In genomic region chrX:43958529-43958928, GRCh38 we compare ENCODE assay signal across 7 cellular contexts. TPM values are rescaled to one million over a fixed set of nuclear protein-coding genes. Genes with fewer than 3 reads are reported as not detected.
A peak's percentile ranks its signal among the peaks of the same experiment; 100 is the strongest.
DNase-seq lines count a peak whose midpoint lies in the region; ATAC-seq lines count a peak whose summit lies in the region.

No MANE protein-coding gene starts in this region.

- no peaks in the 10 kb centered on the region for H3K79me1 ChIP-seq in mesenchymal stem cell (replicated peaks; ENCODE audit: low read length, poor library complexity, severe bottlenecking)

- no peak overlapping the region for H2AK5ac ChIP-seq in mesenchymal stem cell (ENCODE audit: low read length, severe bottlenecking)

- ATAC-seq in GM21717 (IDR thresholded peaks at IDR 0.05; ENCODE audit: unreplicated experiment) (peak; percentile 76), GM19023 (IDR thresholded peaks at IDR 0.05; ENCODE audit: unreplicated experiment) (no peak)

- DNase-seq in EH (ENCODE audit: low read depth): peak; percentile 78
- peak; percentile 74 for DNase-seq in NCI-H1092 (lab: John Stamatoyannopoulos, UW)
- DNase-seq in SJSA1 (ENCODE audit: low read depth in 1 of 2, low spot score in 2 of 2): peak; percentile 47
- DNase-seq in effector CD8-positive, alpha-beta T cell (lab: John Stamatoyannopoulos, UW): peak; percentile 1
- DNase-seq in mesenchymal stem cell: peak; percentile 80

- no peak overlapping the region for H3K14ac ChIP-seq in mesenchymal stem cell (ENCODE audit: low read length in 2 of 2)

- H2BK15ac ChIP-seq in mesenchymal stem cell (ENCODE audit: low read depth, poor library complexity, severe bottlenecking): no peak overlapping the region

- no peak overlapping the region for H2BK120ac ChIP-seq in mesenchymal stem cell (ENCODE audit: low read depth, low read length)

- H4K91ac ChIP-seq in mesenchymal stem cell (ENCODE audit: low read length): no peak overlapping the region

- H3K4me2 ChIP-seq in mesenchymal stem cell (ENCODE audit: low read length, poor library complexity, severe bottlenecking): no peak overlapping the region

- H3K36me3 ChIP-seq in SJSA1: no peaks in the 10 kb centered on the region
- H3K36me3 ChIP-seq in mesenchymal stem cell (ENCODE audit: control insufficient read depth in 1 of 2, insufficient read depth in 2 of 2, low read depth in 1 of 2, low read length in 2 of 2): no peaks in the 10 kb centered on the region

- H3K4me1 ChIP-seq in SJSA1 (replicated peaks) (no peaks in the 10 kb centered on the region), mesenchymal stem cell (ENCODE audit: control insufficient read depth, insufficient read depth, low read depth, low read length) (no peaks in the 10 kb centered on the region)

- H2BK12ac ChIP-seq in mesenchymal stem cell (ENCODE audit: low read length in 2 of 2): no peak overlapping the region

- WGBS in mesenchymal stem cell: 6% methylated on average over 6 of the region's 6 CpGs

- H3K9me3 ChIP-seq in SJSA1 (replicated peaks) (no peaks in the 10 kb centered on the region), mesenchymal stem cell (ENCODE audit: control insufficient read depth, low read length) (peaks cover 12% of the 10 kb centered on the region)

- H3K27me3 ChIP-seq in SJSA1 (replicated peaks): no peaks in the 10 kb centered on the region
- H3K27me3 ChIP-seq in mesenchymal stem cell (ENCODE audit: control insufficient read depth in 1 of 2, insufficient read depth in 1 of 2, low read length in 2 of 2): peaks cover 0 to 37% of the 10 kb centered on the region in 2 experiments

- no peak overlapping the region for H3K4ac ChIP-seq in mesenchymal stem cell (ENCODE audit: low read depth in 1 of 2, low read length in 2 of 2)

- H4K8ac ChIP-seq in mesenchymal stem cell (ENCODE audit: low read length): no peak overlapping the region

- no peak overlapping the region for H3K18ac ChIP-seq in mesenchymal stem cell (ENCODE audit: low read depth in 1 of 2, low read length in 2 of 2)

- H3K27ac ChIP-seq in SJSA1 (no peak overlapping the region), mesenchymal stem cell (ENCODE audit: low read length, poor library complexity, severe bottlenecking) (no peak overlapping the region)

- no peak overlapping the region for H2AFZ ChIP-seq in mesenchymal stem cell (ENCODE audit: low read depth, low read length)

- H3K4me3 ChIP-seq in SJSA1 (no peak overlapping the region), mesenchymal stem cell (ENCODE audit: insufficient read depth in 1 of 2, low read depth in 1 of 2, low read length in 2 of 2) (no peak overlapping the region)

- H2BK5ac ChIP-seq in mesenchymal stem cell (ENCODE audit: low read depth, low read length, poor library complexity, severe bottlenecking): no peak overlapping the region

- no peak overlapping the region for H3K23ac ChIP-seq in mesenchymal stem cell (ENCODE audit: low read length in 2 of 2)

- H3K9ac ChIP-seq in mesenchymal stem cell (ENCODE audit: low read length): peak overlapping the region; percentile 17

RNA-seq across cellular contexts. Expression of gene NDP, which starts 14.7 kb away (rescaled TPM):
- 1.6 TPM in 1 of 2 replicates, not detected in the other for total RNA-seq in SJSA1 (2014; rRNA removed; shearing (Covaris generic))
- 0.26 TPM for polyA plus RNA-seq in mesenchymal stem cell (2013, experiment 1 of 2)
- polyA plus RNA-seq in mesenchymal stem cell (2013, experiment 2 of 2): 0.16 TPM

Comparison
In these comparisons a context has a peak if more than half of its experiments do, and no peak if none do; other contexts are left out.
1. DNase-seq: peak in every context shown above with its lines; median percentile 80 in mesenchymal stem cell; 78 in EH; 74 in NCI-H1092; 47 in SJSA1; 1 in effector CD8-positive, alpha-beta T cell.